26 cellular contexts compared by ENCODE assay signal in genomic region chr3:85077018-85077417, GRCh38.
"Had no signal": no experiment of that assay in that cellular context is flagged by ENCODE, and none has a peak within 500 bp of the region (broad histone marks: within the 10 kb centered on the region; RNA-seq: fewer than 3 reads in every experiment).

No MANE protein-coding gene starts in this region.

- DNase-seq: stimulated activated CD4-positive, alpha-beta T cell treated with anti-CD3 and anti-CD28 coated beads, Interleukin-2, amount 100 ng/mL, for 48 hours; stimulated activated CD4-positive, alpha-beta T cell treated with anti-CD3 and anti-CD28 coated beads, Interleukin-4, amount 100 ng/mL, for 1 hour; stimulated activated CD4-positive, alpha-beta T cell treated with anti-CD3 and anti-CD28 coated beads, Interleukin-4, amount 100 ng/mL, for 24 hours; stimulated activated CD4-positive, alpha-beta T cell treated with anti-CD3 and anti-CD28 coated beads, Interleukin-4, amount 100 ng/mL, for 4 hours; stimulated activated CD8-positive, alpha-beta memory T cell treated with anti-CD3 and anti-CD28 coated beads, Interleukin-4, amount 100 ng/mL, for 48 hours; stimulated activated naive B cell treated with anti-CD40 and anti-IgM and Interleukin-4, amounts not matched to agents 10 μg/mL and 1 μg/mL and 100 μg/mL, for 72 hours; stimulated activated naive CD4-positive, alpha-beta T cell; stimulated activated naive CD4-positive, alpha-beta T cell treated with Interleukin-2 at 50 U/mL for 16 hours; stimulated activated naive CD8-positive, alpha-beta T cell treated with anti-CD3 and anti-CD28 coated beads, Interleukin-15, amount 100 ng/mL, for 72 hours; stimulated activated naive CD8-positive, alpha-beta T cell treated with anti-CD3 and anti-CD28 coated beads, Interleukin-15, Interleukin-2, amounts not matched to agents 100 U/mL and 50 U/mL, for 24 hours; stomach; substantia nigra; testis; thyroid gland; tibial artery; transverse colon; trophoblast cell; upper lobe of left lung; upper lobe of right lung; uterus had no signal

- H3K27ac ChIP-seq: stomach, suprapubic skin, testis, thoracic aorta, thyroid gland, tibial artery, tibial nerve, transverse colon, upper lobe of left lung, upper lobe of right lung, uterus, vagina had no signal

- H3K4me1 ChIP-seq: stomach, suprapubic skin, testis, thyroid gland, transverse colon, upper lobe of right lung, uterus, vagina had no signal

- H3K36me3 ChIP-seq: stomach, suprapubic skin, thoracic aorta, thyroid gland, tibial artery, tibial nerve, transverse colon, upper lobe of left lung, upper lobe of right lung, uterus, vagina had no signal

- H3K4me3 ChIP-seq: stomach, suprapubic skin, testis, thoracic aorta, thyroid gland, tibial artery, tibial nerve, transverse colon, upper lobe of left lung, upper lobe of right lung, uterus, vagina had no signal

- H3K27me3 ChIP-seq: stomach, suprapubic skin, testis, thyroid gland, tibial artery, tibial nerve, transverse colon, upper lobe of left lung, upper lobe of right lung, uterus, vagina had no signal

- H3K9me3 ChIP-seq: stomach, suprapubic skin, testis, thoracic aorta, thyroid gland, tibial artery, tibial nerve, transverse colon, upper lobe of left lung, upper lobe of right lung, uterus, vagina had no signal

- ATAC-seq: stimulated activated effector memory CD8-positive, alpha-beta T cell treated with anti-CD3 and anti-CD28 coated beads, Interleukin-12 subunit alpha, Interleukin-12 subunit beta, amount 100 ng/mL, for 72 hours; stimulated activated memory B cell treated with anti-CD40 and anti-IgM and Interleukin-4, amounts not matched to agents 10 μg/mL and 1 μg/mL and 100 μg/mL, for 72 hours; stimulated activated naive B cell treated with anti-CD40 and anti-IgM and Interleukin-4, amounts not matched to agents 10 μg/mL and 1 μg/mL and 100 μg/mL, for 72 hours; stimulated activated naive CD8-positive, alpha-beta T cell treated with anti-CD3 and anti-CD28 coated beads, Interleukin-15, amount 100 ng/mL, for 72 hours; stimulated activated naive CD8-positive, alpha-beta T cell treated with anti-CD3 and anti-CD28 coated beads, Interleukin-15, Interleukin-2, amounts not matched to agents 100 U/mL and 50 U/mL, for 24 hours; upper lobe of right lung had no signal
